8 cellular contexts compared by ENCODE assay signal in genomic region chr13:104984296-104984818, GRCh38.
DNase-seq lines count a peak whose midpoint lies in the region; ATAC-seq and TF ChIP-seq lines count a peak whose summit lies in the region.

No MANE protein-coding gene starts in this region.

- no peak for TF ChIP-seq CTCF in GM13976 (IDR thresholded peaks at IDR 0.05; ENCODE audit: borderline replicate concordance, control extremely low read depth, extremely low read depth, insufficient read depth, missing control alignments)
- no peak for TF ChIP-seq CTCF in activated CD8-positive, alpha-beta T cell treated with anti-CD3 and anti-CD28 coated beads for 36 hours (IDR thresholded peaks at IDR 0.05)

- no peaks in the 10 kb centered on the region for H3K36me3 Mint-ChIP-seq in activated CD8-positive, alpha-beta T cell treated with anti-CD3 and anti-CD28 coated beads for 36 hours (ENCODE audit: low read depth)

- CTCF ChIA-PET in activated CD8-positive, alpha-beta T cell treated with anti-CD3 and anti-CD28 coated beads for 36 hours (lab: Charles Lee): no interaction called here

- intact Hi-C loops in activated CD8-positive, alpha-beta T cell treated with anti-CD3 and anti-CD28 coated beads for 36 hours (cut with micrococcal nuclease): no loop called here

- peak; percentile 11 for DNase-seq in GM13976 (ENCODE audit: low spot score)
- peak; percentile 83 for DNase-seq in KBM-7
- DNase-seq in activated CD8-positive, alpha-beta T cell treated with anti-CD3 and anti-CD28 coated beads for 36 hours: peak; percentile 66
- peak; percentile 52 for DNase-seq in glomerular endothelial cell (ENCODE audit: extremely low read depth, low read depth, low spot score)
- peak; percentile 1 for DNase-seq in stimulated activated CD8-positive, alpha-beta memory T cell treated with anti-CD3 and anti-CD28 coated beads, Interleukin-12 subunit alpha, Interleukin-12 subunit beta, amount 100 ng/mL, for 24 hours (ENCODE audit: extremely low read depth)
- no peak for DNase-seq in effector CD4-positive, alpha-beta T cell
- no peak for DNase-seq in NCI-H1092 (lab: John Stamatoyannopoulos, UW)

- H3K27ac Mint-ChIP-seq in activated CD8-positive, alpha-beta T cell treated with anti-CD3 and anti-CD28 coated beads for 36 hours: peak overlapping the region; percentile 78

- H3K4me1 Mint-ChIP-seq in activated CD8-positive, alpha-beta T cell treated with anti-CD3 and anti-CD28 coated beads for 36 hours (ENCODE audit: low read depth): peaks cover 30% of the 10 kb centered on the region

- H3K9me3 Mint-ChIP-seq in activated CD8-positive, alpha-beta T cell treated with anti-CD3 and anti-CD28 coated beads for 36 hours: no peaks in the 10 kb centered on the region

- POLR2A ChIA-PET in activated CD8-positive, alpha-beta T cell treated with anti-CD3 and anti-CD28 coated beads for 36 hours (lab: Charles Lee): no interaction called here

- in situ Hi-C loops in GM13976 (cut with MboI; ENCODE audit: low sequenced_read_pairs, unreplicated experiment) (no loop called here), KBM-7 (cut with MboI; ENCODE audit: low pct_unique_long_range_greater_than_20kb, low sequenced_read_pairs) (no loop called here)

- H3K4me3 Mint-ChIP-seq in activated CD8-positive, alpha-beta T cell treated with anti-CD3 and anti-CD28 coated beads for 36 hours: peak overlapping the region; percentile 9

- H3K27me3 Mint-ChIP-seq in activated CD8-positive, alpha-beta T cell treated with anti-CD3 and anti-CD28 coated beads for 36 hours: no peaks in the 10 kb centered on the region

- ATAC-seq in GM21529 (IDR thresholded peaks at IDR 0.05; ENCODE audit: unreplicated experiment): peak; percentile 85
- ATAC-seq in activated CD8-positive, alpha-beta T cell treated with anti-CD3 and anti-CD28 coated beads for 36 hours: peak; percentile 80

Comparison
In these comparisons a context has a peak if more than half of its experiments do, and no peak if none do; other contexts are left out.
1. DNase-seq: peak in GM13976 (single experiment), KBM-7 (single experiment), activated CD8-positive, alpha-beta T cell treated with anti-CD3 and anti-CD28 coated beads for 36 hours (single experiment), glomerular endothelial cell (single experiment) and stimulated activated CD8-positive, alpha-beta memory T cell treated with anti-CD3 and anti-CD28 coated beads, Interleukin-12 subunit alpha, Interleukin-12 subunit beta, amount 100 ng/mL, for 24 hours (single experiment); none in effector CD4-positive, alpha-beta T cell (single experiment) and NCI-H1092 (single experiment).